33 cellular contexts compared by ENCODE assay signal in the genomic region with DNA sequence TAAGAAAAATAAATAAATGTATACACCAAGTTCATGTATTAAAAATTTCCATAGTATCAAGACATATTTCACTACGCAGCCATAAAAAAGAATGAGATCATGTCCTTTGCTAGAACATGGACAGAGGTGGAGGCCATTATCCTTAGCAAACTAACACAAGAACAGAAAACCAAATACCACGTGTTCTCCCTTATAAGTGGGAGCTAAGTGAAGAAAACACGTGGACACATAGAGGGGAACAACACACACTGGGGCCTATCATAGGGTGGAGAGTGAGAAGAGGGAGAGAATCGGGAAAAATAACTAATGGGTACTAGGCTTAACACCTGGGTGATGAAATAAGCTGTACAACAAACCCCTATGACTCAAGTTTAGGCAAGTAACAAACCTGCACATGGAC.
"Had no signal": no experiment of that assay in that cellular context is flagged by ENCODE, and none has a peak within 500 bp of the region (broad histone marks: within the 10 kb centered on the region; RNA-seq: fewer than 3 reads in every experiment).

No MANE protein-coding gene starts in this region.

- H3K9me3 ChIP-seq: body of pancreas had no signal

- DNase-seq: activated effector memory CD4-positive, alpha-beta T cell treated with anti-CD3 and anti-CD28 coated beads, Interleukin-2, amount 50 U/mL, for 16 hours; activated effector memory CD4-positive, alpha-beta T cell treated with Interleukin-2 at 50 U/mL for 16 hours; activated gamma-delta T cell; activated gamma-delta T cell treated with Interleukin-2 at 50 U/mL for 16 hours; activated naive CD4-positive, alpha-beta T cell; activated naive CD4-positive, alpha-beta T cell treated with anti-CD3 and anti-CD28 coated beads for 36 hours; activated naive CD4-positive, alpha-beta T cell treated with anti-CD3 and anti-CD28 coated beads, Interleukin-2, amount 10 ng/mL, durations not matched to agents 7 days and 5 days; activated naive CD4-positive, alpha-beta T cell treated with anti-CD3 and anti-CD28 coated beads, Interleukin-2, amount 50 U/mL, for 16 hours; activated naive CD4-positive, alpha-beta T cell treated with Interleukin-2 at 50 U/mL for 16 hours; activated naive CD8-positive, alpha-beta T cell treated with anti-CD3 and anti-CD28 coated beads for 36 hours; activated naive CD8-positive, alpha-beta T cell treated with anti-CD3 and anti-CD28 coated beads, Interleukin-2, amount 10 ng/mL, durations not matched to agents 7 days and 5 days; activated naive CD8-positive, alpha-beta T cell treated with anti-CD3 and anti-CD28 coated beads, Interleukin-2, amount 50 U/mL, for 24 hours; activated T-cell treated with anti-CD3 and anti-CD28 coated beads, Interleukin-2, amount 50 U/mL, for 24 hours; activated T-cell treated with anti-CD3 and anti-CD28 coated beads, Interleukin-2, amount 50 U/mL, for 4 hours; activated T-cell treated with anti-CD3 and anti-CD28 coated beads, Interleukin-2, amount 50 U/mL, for 48 hours; activated T-cell treated with anti-CD3 and anti-CD28 coated beads, Interleukin-2, amount 50 U/mL, for 72 hours; adrenal gland; amniotic stem cell; amygdala; anterior cingulate cortex; aorta; body of pancreas; brain microvascular endothelial cell; caudate nucleus; central memory CD4-positive, alpha-beta T cell; cerebellar nuclear complex had no signal

- H3K27ac ChIP-seq: adrenal gland, ascending aorta, body of pancreas, brain microvascular endothelial cell, breast epithelium, cardiac muscle cell had no signal

- H3K36me3 ChIP-seq: adrenal gland, ascending aorta, brain microvascular endothelial cell, breast epithelium, cardiac muscle cell had no signal

- H3K27me3 ChIP-seq: adrenal gland, ascending aorta, body of pancreas, brain microvascular endothelial cell, breast epithelium, cardiac muscle cell had no signal

- ATAC-seq: activated naive CD4-positive, alpha-beta T cell treated with anti-CD3 and anti-CD28 coated beads, Interleukin-2, amount 50 U/mL, for 72 hours; activated naive CD8-positive, alpha-beta T cell treated with anti-CD3 and anti-CD28 coated beads, Interleukin-2, amount 50 U/mL, for 24 hours; activated T-cell treated with anti-CD3 and anti-CD28 coated beads, Interleukin-2, amount 50 U/mL, for 4 hours; activated T-cell treated with anti-CD3 and anti-CD28 coated beads, Interleukin-2, amount 50 U/mL, for 72 hours; activated T-helper 17 cell treated with anti-CD3 and anti-CD28 coated beads, Interleukin-2, amount 50 U/mL, for 72 hours; body of pancreas had no signal

- H3K4me1 ChIP-seq: adrenal gland, ascending aorta, body of pancreas, breast epithelium had no signal

- H3K4me3 ChIP-seq: adrenal gland, ascending aorta, body of pancreas, breast epithelium, cardiac muscle cell had no signal

- FAIRE-seq: astrocyte, bronchial epithelial cell had no signal
